ENCODE assay signal across 8 cellular contexts in genomic region chr6:155142902-155143609, GRCh38.
DNase-seq lines count a peak whose midpoint lies in the region; ATAC-seq and TF ChIP-seq lines count a peak whose summit lies in the region.

No MANE protein-coding gene starts in this region.

- H3K27ac ChIP-seq in brain microvascular endothelial cell: peak overlapping the region; percentile 50

- H3K36me3 ChIP-seq in brain microvascular endothelial cell (replicated peaks): no peaks in the 10 kb centered on the region

- TF ChIP-seq POLR2A in lower leg skin (IDR thresholded peaks at IDR 0.05) (no peak), erythroblast (IDR thresholded peaks at IDR 0.05; ENCODE audit: low read length) (no peak)

- WGBS in lower leg skin, 2 donors: 30 to 40% methylated on average over 6 of the region's 6 CpGs

- TF ChIP-seq CTCF in brain microvascular endothelial cell (IDR thresholded peaks at IDR 0.05; ENCODE audit: low read depth, low read length, missing control alignments): no peak
- no peak for TF ChIP-seq CTCF in lower leg skin (IDR thresholded peaks at IDR 0.05)

- no peaks in the 10 kb centered on the region for H3K9me3 Mint-ChIP-seq in naive B cell

- H3K4me1 Mint-ChIP-seq in naive B cell: peaks cover 5 to 20% (median 12%) of the 10 kb centered on the region in 3 donors

- H3K27me3 Mint-ChIP-seq in naive B cell: no peaks in the 10 kb centered on the region

- no peak overlapping the region for H3K4me3 ChIP-seq in brain microvascular endothelial cell (ENCODE audit: low read depth, low read length)
- no peak overlapping the region for H3K4me3 ChIP-seq in lower leg skin (ENCODE audit: low read depth, poor library complexity, severe bottlenecking)

- intact Hi-C loops in lower leg skin (cut with DNase I; ENCODE audit: low total_unique reads): no loop called here

- in situ Hi-C loops in brain microvascular endothelial cell (cut with HindIII; ENCODE audit: low pct_ligation_motif_present, low sequenced_read_pairs): no loop called here

- peak; percentile 48 for ATAC-seq in HG02852 (IDR thresholded peaks at IDR 0.05; ENCODE audit: unreplicated experiment)
- ATAC-seq in naive B cell (ENCODE audit: low read depth in 2 of 2): no peak
- no peak for ATAC-seq in GM21619 (IDR thresholded peaks at IDR 0.05; ENCODE audit: unreplicated experiment)
- no peak for ATAC-seq in GM18519 (IDR thresholded peaks at IDR 0.05; ENCODE audit: low FRiP score, unreplicated experiment)

- H3K27ac Mint-ChIP-seq in naive B cell: peak overlapping the region in 5 of 6 donors; percentile 25 to 90 (median 63)

- peak overlapping the region; percentile 42 to 87 (median 78) for H3K4me3 Mint-ChIP-seq in naive B cell

- DNase-seq in CD1c-positive myeloid dendritic cell (ENCODE audit: extremely low spot score): peak; percentile 15
- no peak for DNase-seq in brain microvascular endothelial cell
- DNase-seq in naive B cell: no peak
- no peak for DNase-seq in lower leg skin (ENCODE audit: low spot score in 2 of 2)
- no peak for DNase-seq in erythroblast (lab: John Stamatoyannopoulos, UW)

- no peaks in the 10 kb centered on the region for H3K27me3 ChIP-seq in brain microvascular endothelial cell (replicated peaks)

- no peaks in the 10 kb centered on the region for H3K36me3 Mint-ChIP-seq in naive B cell
